16 cellular contexts compared by ENCODE assay signal in the genomic region with DNA sequence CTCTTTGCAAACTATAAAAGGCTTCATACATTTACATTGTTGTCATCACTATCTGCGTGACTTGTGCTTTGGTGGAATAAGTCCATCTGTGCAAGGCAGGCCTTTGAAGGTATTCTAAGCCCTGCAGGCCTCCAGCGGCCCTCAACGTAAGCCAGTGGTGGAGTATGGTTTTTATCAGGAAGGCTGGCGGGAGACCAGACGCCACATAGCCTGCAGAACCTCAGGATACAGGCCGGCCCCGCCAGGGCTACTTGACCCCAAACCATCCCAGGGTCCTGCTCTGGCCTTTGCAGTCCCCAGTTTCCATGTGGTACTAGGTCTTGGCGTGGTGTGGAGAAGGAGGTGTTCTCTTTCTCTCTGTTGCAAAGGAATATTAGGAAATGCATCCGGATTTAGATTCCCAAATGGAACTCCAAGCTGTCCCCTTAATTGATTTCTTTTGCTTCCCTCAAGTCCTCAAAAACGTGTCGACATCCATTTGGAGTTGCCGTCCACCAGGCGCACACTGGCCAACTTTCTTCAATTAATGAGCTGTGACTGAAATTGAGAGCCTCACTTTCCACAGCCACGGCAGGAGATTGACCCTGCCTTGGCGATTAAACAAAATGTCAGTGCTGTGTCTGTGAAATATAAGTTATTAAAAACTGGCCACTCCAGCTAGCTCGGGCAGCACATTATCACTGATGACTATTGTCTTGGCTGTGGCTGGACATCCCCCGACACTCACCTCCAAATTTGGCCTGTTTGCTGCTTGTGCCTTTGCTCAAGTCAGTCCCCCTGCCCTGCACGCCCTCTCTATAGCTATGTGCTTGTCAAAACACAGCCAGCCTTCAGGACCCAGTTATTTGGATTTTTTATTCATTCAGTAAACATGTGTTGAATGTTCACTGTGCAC.
"Had no signal": no experiment of that assay in that cellular context is flagged by ENCODE, and none has a peak within 500 bp of the region (broad histone marks: within the 10 kb centered on the region; RNA-seq: fewer than 3 reads in every experiment).

No MANE protein-coding gene starts in this region.

- H3K27ac ChIP-seq: breast epithelium, tibial nerve had no signal

- DNase-seq: activated CD4-positive, alpha-beta memory T cell treated with anti-CD3 and anti-CD28 coated beads for 36 hours; activated CD4-positive, alpha-beta T cell treated with anti-CD3 and anti-CD28 coated beads for 1 hour; activated effector memory CD4-positive, alpha-beta T cell treated with anti-CD3 and anti-CD28 coated beads, Interleukin-2, amount 50 U/mL, for 16 hours; activated T-cell treated with anti-CD3 and anti-CD28 coated beads, Interleukin-2, amount 50 U/mL, for 4 hours; anterior cingulate cortex; effector CD4-positive, alpha-beta T cell; hippocampal formation; mammary epithelial cell; stimulated activated CD4-positive, alpha-beta T cell treated with anti-CD3 and anti-CD28 coated beads, Interleukin-15, amount 100 ng/mL, for 24 hours; stimulated activated CD4-positive, alpha-beta T cell treated with anti-CD3 and anti-CD28 coated beads, Interleukin-4, amount 100 ng/mL, for 24 hours; stimulated activated naive CD8-positive, alpha-beta T cell treated with anti-CD3 and anti-CD28 coated beads, Interleukin-15, amount 100 ng/mL, for 72 hours; T-helper 9 cell had no signal

- H3K27ac Mint-ChIP-seq: activated CD4-positive, alpha-beta memory T cell treated with anti-CD3 and anti-CD28 coated beads for 36 hours; activated naive CD8-positive, alpha-beta T cell; stimulated activated naive CD8-positive, alpha-beta T cell treated with anti-CD3 and anti-CD28 coated beads, Interleukin-15, amount 100 ng/mL, for 72 hours had no signal

- H3K27me3 ChIP-seq: breast epithelium, tibial nerve had no signal

- H3K4me3 ChIP-seq: breast epithelium, tibial nerve had no signal

- H3K36me3 ChIP-seq: breast epithelium, tibial nerve had no signal

- H3K4me1 Mint-ChIP-seq: stimulated activated naive CD8-positive, alpha-beta T cell treated with anti-CD3 and anti-CD28 coated beads, Interleukin-15, amount 100 ng/mL, for 72 hours had no signal

- H3K4me1 ChIP-seq: breast epithelium had no signal

- H3K4me3 Mint-ChIP-seq: activated CD4-positive, alpha-beta memory T cell treated with anti-CD3 and anti-CD28 coated beads for 36 hours; activated naive CD8-positive, alpha-beta T cell; activated T-cell treated with anti-CD3 and anti-CD28 coated beads, Interleukin-2, amount 50 U/mL, for 4 hours; neural crest cell; stimulated activated naive CD8-positive, alpha-beta T cell treated with anti-CD3 and anti-CD28 coated beads, Interleukin-15, amount 100 ng/mL, for 72 hours had no signal

- ATAC-seq: activated T-cell treated with anti-CD3 and anti-CD28 coated beads, Interleukin-2, amount 50 U/mL, for 4 hours; stimulated activated naive CD8-positive, alpha-beta T cell treated with anti-CD3 and anti-CD28 coated beads, Interleukin-15, amount 100 ng/mL, for 72 hours had no signal
